ENCODE assay signal across 20 cellular contexts in genomic region chr16:68468849-68469248, GRCh38. TPM values are rescaled to one million over a fixed set of nuclear protein-coding genes. Genes with fewer than 3 reads are reported as not detected.
DNase-seq lines count a peak whose midpoint lies in the region; ATAC-seq, FAIRE-seq and TF ChIP-seq lines count a peak whose summit lies in the region.
"Had no signal": no experiment of that assay in that cellular context is flagged by ENCODE, and none has a peak within 500 bp of the region (broad histone marks: within the 10 kb centered on the region; RNA-seq: fewer than 3 reads in every experiment).

No MANE protein-coding gene starts in this region.

- H4K20me1 ChIP-seq in GM12878 (ENCODE audit: control insufficient read depth, insufficient read depth) = no peaks in the 10 kb centered on the region

- H2AFZ ChIP-seq in GM12878 (ENCODE audit: control insufficient read depth, low read depth, low read length) = peak overlapping the region; percentile 34; the same call in 1 of the 2 replicates

- no peaks in the 10 kb centered on the region for H3K36me3 ChIP-seq in GM12878 (ENCODE audit: control insufficient read depth in 2 of 2, insufficient read depth in 2 of 2, low read length in 1 of 2)
- no peaks in the 10 kb centered on the region for H3K36me3 ChIP-seq in right lobe of liver
- no peaks in the 10 kb centered on the region for H3K36me3 ChIP-seq in heart left ventricle
- H3K36me3 ChIP-seq: prostate gland, vagina had no signal

- in situ Hi-C loops in GM12878 (cut with MboI) = no loop called here

- no peak for DNase-seq in activated CD4-positive, alpha-beta T cell treated with anti-CD3 and anti-CD28 coated beads, Interleukin-2, amount 10 ng/mL, durations not matched to agents 7 days and 5 days
- DNase-seq in activated CD4-positive, alpha-beta T cell treated with anti-CD3 and anti-CD28 coated beads for 48 hours = no peak
- DNase-seq in GM12878 (ENCODE audit: low read depth, low spot score) (no peak), right lobe of liver (no peak), HT-29 (ENCODE audit: low spot score) (no peak), heart left ventricle (no peak)
- DNase-seq: foreskin melanocyte; kidney; mesendoderm; NCI-H2081 treated with DMSO at 0.1 percent for 48 hours; SHP77; stimulated activated CD4-positive, alpha-beta T cell treated with anti-CD3 and anti-CD28 coated beads, Interleukin-4, amount 100 ng/mL, for 24 hours; T-cell had no signal

- peak overlapping the region; percentile 63 for H3K27ac Mint-ChIP-seq in activated CD4-positive, alpha-beta T cell treated with anti-CD3 and anti-CD28 coated beads, Interleukin-2, amount 10 ng/mL, durations not matched to agents 7 days and 5 days
- H3K27ac Mint-ChIP-seq in IgD-negative memory B cell = peak overlapping the region in 2 of 3 donors; percentile 11 to 23
- peak overlapping the region; percentile 11 for H3K27ac Mint-ChIP-seq in stimulated activated memory B cell treated with anti-CD40 and anti-IgM and Interleukin-4, amounts not matched to agents 10 μg/mL and 1 μg/mL and 100 μg/mL, for 72 hours
- H3K27ac Mint-ChIP-seq: activated T-helper 2 cell treated with anti-CD3 and anti-CD28 coated beads, Interferon-gamma antibody, Interleukin-2, Interleukin-4, amounts not matched to agents 10 μg/mL and 5 μg/mL and 100 μg/mL, durations not matched to agents 14 hours and 24 hours and 36 hours; WTC11 had no signal

- no peak for FAIRE-seq in GM12878 (lab: Jason Lieb, UNC)

- H3K4me2 ChIP-seq in GM12878 (ENCODE audit: control insufficient read depth, insufficient read depth) = peak overlapping the region; percentile 31; the same call in 1 of the 2 replicates
- H3K4me2 ChIP-seq: smooth muscle cell had no signal

- TF ChIP-seq RAD21 in GM12878 (IDR thresholded peaks at IDR 0.05; ENCODE audit: insufficient read depth, low read depth, low read length) = no peak

- H3K9ac ChIP-seq in GM12878 (ENCODE audit: control insufficient read depth, insufficient read depth, low read length) = no peak overlapping the region

- peaks cover 13% of the 10 kb centered on the region for H3K27me3 Mint-ChIP-seq in activated CD4-positive, alpha-beta T cell treated with anti-CD3 and anti-CD28 coated beads, Interleukin-2, amount 10 ng/mL, durations not matched to agents 7 days and 5 days
- peaks cover under 1% of the 10 kb centered on the region for H3K27me3 Mint-ChIP-seq in IgD-negative memory B cell
- no peaks in the 10 kb centered on the region for H3K27me3 Mint-ChIP-seq in stimulated activated memory B cell treated with anti-CD40 and anti-IgM and Interleukin-4, amounts not matched to agents 10 μg/mL and 1 μg/mL and 100 μg/mL, for 72 hours

- ATAC-seq in GM12878 = no peak
- ATAC-seq in stimulated activated memory B cell treated with anti-CD40 and anti-IgM and Interleukin-4, amounts not matched to agents 10 μg/mL and 1 μg/mL and 100 μg/mL, for 72 hours = no peak
- no peak for ATAC-seq in right lobe of liver
- ATAC-seq in heart left ventricle = no peak
- ATAC-seq: T-cell, WTC11 had no signal

- H3K4me1 ChIP-seq in GM12878 (ENCODE audit: control insufficient read depth, insufficient read depth, low read length) (peaks cover 51% of the 10 kb centered on the region), right lobe of liver (peaks cover 0 to 46% (median 16%) of the 10 kb centered on the region in 4 donors), heart left ventricle (peaks cover 0 to 58% (median 18%) of the 10 kb centered on the region in 12 donors)
- H3K4me1 ChIP-seq: prostate gland had no signal

- TF ChIP-seq CTCF in GM12878 (IDR thresholded peaks at IDR 0.05 in 2 of 3, conservative IDR thresholded peaks at IDR 0.05 in 1 of 3; ENCODE audit: control insufficient read depth in 2 of 3, extremely low read depth in 1 of 3, insufficient read depth in 1 of 3, low read depth in 3 of 3, low read length in 3 of 3) (no peak), right lobe of liver (IDR thresholded peaks at IDR 0.05) (no peak), heart left ventricle (IDR thresholded peaks at IDR 0.05) (no peak)

- TF ChIP-seq EP300 in GM12878 (IDR thresholded peaks at IDR 0.05; ENCODE audit: borderline replicate concordance in 1 of 2, control insufficient read depth in 1 of 2, low read depth in 2 of 2, low read length in 2 of 2) = no peak

- H3K27ac ChIP-seq in GM12878 (ENCODE audit: control insufficient read depth, insufficient read depth) (peak overlapping the region; percentile 96), right lobe of liver (peak overlapping the region in 1 of 3 donors; percentile 74), heart left ventricle (peak overlapping the region in 4 of 12 donors; percentile 56 to 91 (median 72))
- H3K27ac ChIP-seq: vagina had no signal

- no peaks in the 10 kb centered on the region for H3K79me2 ChIP-seq in GM12878 (ENCODE audit: control insufficient read depth, insufficient read depth, low read length)

- no peak for TF ChIP-seq POLR2A in GM12878 (IDR thresholded peaks at IDR 0.05; ENCODE audit: low read depth, low read length)
- no peak for TF ChIP-seq POLR2A in right lobe of liver (IDR thresholded peaks at IDR 0.05)
- TF ChIP-seq POLR2A in heart left ventricle (IDR thresholded peaks at IDR 0.05) = no peak

- whole genome bisulfite sequencing in GM12878 (ENCODE audit: insufficient coverage, insufficient replicate concordance, low lambda C conversion rate, missing lambda C conversion rate) = 89% methylated on average over 4 of the region's 4 CpGs
- WGBS in right lobe of liver (ENCODE audit: insufficient coverage, low coverage, low lambda C conversion rate, missing lambda C conversion rate) = 68% methylated on average over 4 of the region's 4 CpGs
- 74 to 84% (median 82%) methylated on average over 4 of the region's 4 CpGs for WGBS in heart left ventricle, 4 donors

- H3K4me3 ChIP-seq in GM12878 (no peak overlapping the region), right lobe of liver (no peak overlapping the region), heart left ventricle (no peak overlapping the region)
- H3K4me3 ChIP-seq: prostate gland, smooth muscle cell had no signal

- no peaks in the 10 kb centered on the region for H3K9me3 Mint-ChIP-seq in activated CD4-positive, alpha-beta T cell treated with anti-CD3 and anti-CD28 coated beads, Interleukin-2, amount 10 ng/mL, durations not matched to agents 7 days and 5 days
- H3K9me3 Mint-ChIP-seq in IgD-negative memory B cell = peaks cover 0 to 1% (median 0%) of the 10 kb centered on the region in 3 donors
- H3K9me3 Mint-ChIP-seq in stimulated activated memory B cell treated with anti-CD40 and anti-IgM and Interleukin-4, amounts not matched to agents 10 μg/mL and 1 μg/mL and 100 μg/mL, for 72 hours = no peaks in the 10 kb centered on the region
- H3K9me3 Mint-ChIP-seq: activated T-helper 2 cell treated with anti-CD3 and anti-CD28 coated beads, Interferon-gamma antibody, Interleukin-2, Interleukin-4, amounts not matched to agents 10 μg/mL and 5 μg/mL and 100 μg/mL, durations not matched to agents 14 hours and 24 hours and 36 hours had no signal

- H3K4me1 Mint-ChIP-seq in activated CD4-positive, alpha-beta T cell treated with anti-CD3 and anti-CD28 coated beads, Interleukin-2, amount 10 ng/mL, durations not matched to agents 7 days and 5 days = peaks cover 48% of the 10 kb centered on the region
- H3K4me1 Mint-ChIP-seq in IgD-negative memory B cell = peaks cover 27 to 50% (median 49%) of the 10 kb centered on the region in 3 donors
- peaks cover 68% of the 10 kb centered on the region for H3K4me1 Mint-ChIP-seq in stimulated activated memory B cell treated with anti-CD40 and anti-IgM and Interleukin-4, amounts not matched to agents 10 μg/mL and 1 μg/mL and 100 μg/mL, for 72 hours

- SMC1A ChIA-PET in GM12878 (lab: Charles Lee; ENCODE audit: uncharacterized antibody, unreplicated experiment) = interaction anchor here (0.7 to 2.3 kb wide), 7 partner anchors 16 to 61 kb away, joined by 3 to 9 read pairs (median 4); no protein-coding TSS in a partner anchor

- peaks cover 3% of the 10 kb centered on the region for H3K36me3 Mint-ChIP-seq in activated CD4-positive, alpha-beta T cell treated with anti-CD3 and anti-CD28 coated beads, Interleukin-2, amount 10 ng/mL, durations not matched to agents 7 days and 5 days (ENCODE audit: low read depth)
- peaks cover 2% of the 10 kb centered on the region for H3K36me3 Mint-ChIP-seq in IgD-negative memory B cell
- H3K36me3 Mint-ChIP-seq in stimulated activated memory B cell treated with anti-CD40 and anti-IgM and Interleukin-4, amounts not matched to agents 10 μg/mL and 1 μg/mL and 100 μg/mL, for 72 hours = peaks cover 2% of the 10 kb centered on the region
- H3K36me3 Mint-ChIP-seq: T-cell, WTC11 had no signal

- H3K27me3 ChIP-seq in GM12878 (replicated peaks in 1 of 2; ENCODE audit: control insufficient read depth in 2 of 2, insufficient read depth in 2 of 2, low read length in 1 of 2) (no peaks in the 10 kb centered on the region), right lobe of liver (no peaks in the 10 kb centered on the region), heart left ventricle (no peaks in the 10 kb centered on the region)
- H3K27me3 ChIP-seq: vagina had no signal

- intact Hi-C loops in GM12878 (cut with micrococcal nuclease; ENCODE audit: unreplicated experiment) = no loop called here
- intact Hi-C loops in right lobe of liver (cut with DNase I) = no loop called here
- intact Hi-C loops in heart left ventricle (cut with DNase I) = no loop called here

- POLR2A ChIA-PET in activated CD4-positive, alpha-beta T cell treated with anti-CD3 and anti-CD28 coated beads, Interleukin-2, amount 10 ng/mL, durations not matched to agents 7 days and 5 days (lab: Charles Lee) = no interaction called here
- POLR2A ChIA-PET in GM12878 (lab: Charles Lee) = interaction anchor here (0.6 kb wide), 1 partner anchor 1301 kb away, joined by 3 read pairs; no protein-coding TSS in a partner anchor

- H3K9me3 ChIP-seq in GM12878 (replicated peaks; ENCODE audit: control insufficient read depth, insufficient read depth, low read length) (no peaks in the 10 kb centered on the region), right lobe of liver (no peaks in the 10 kb centered on the region), heart left ventricle (no peaks in the 10 kb centered on the region)
- H3K9me3 ChIP-seq: prostate gland, vagina had no signal

- RAD21 ChIA-PET in GM12878 (lab: Charles Lee; ENCODE audit: unreplicated experiment) = interaction anchor here (1.0 to 2.8 kb wide), 5 partner anchors 14 to 51 kb away, joined by 3 to 20 read pairs (median 3); partner anchors contain the start of gene SMPD3

- H3K4me3 Mint-ChIP-seq in activated CD4-positive, alpha-beta T cell treated with anti-CD3 and anti-CD28 coated beads, Interleukin-2, amount 10 ng/mL, durations not matched to agents 7 days and 5 days = no peak overlapping the region
- H3K4me3 Mint-ChIP-seq in IgD-negative memory B cell = no peak overlapping the region
- H3K4me3 Mint-ChIP-seq in stimulated activated memory B cell treated with anti-CD40 and anti-IgM and Interleukin-4, amounts not matched to agents 10 μg/mL and 1 μg/mL and 100 μg/mL, for 72 hours = no peak overlapping the region
- H3K4me3 Mint-ChIP-seq: WTC11 had no signal

- CTCF ChIA-PET in activated CD4-positive, alpha-beta T cell treated with anti-CD3 and anti-CD28 coated beads, Interleukin-2, amount 10 ng/mL, durations not matched to agents 7 days and 5 days (lab: Charles Lee) = interaction anchor here (1.4 to 4.9 kb wide), 3 partner anchors 12 to 72 kb away, joined by 4 to 21 read pairs (median 5); no protein-coding TSS in a partner anchor
- CTCF ChIA-PET in GM12878 (lab: Yijun Ruan, JAX) = interaction anchor here (1.1 to 3.8 kb wide), 8 partner anchors 18 to 205 kb away, joined by 3 to 26 read pairs (median 4); no protein-coding TSS in a partner anchor

- BruUV-seq in GM12878 (replicated peaks; lab: Mats Ljungman, UMichigan) = no TSS peak

RNA-seq across cellular contexts. Expression of gene SMPD3, which starts 20.5 kb away (rescaled TPM):
- total RNA-seq in activated CD4-positive, alpha-beta T cell treated with anti-CD3 and anti-CD28 coated beads, Interleukin-2, amount 10 ng/mL, durations not matched to agents 7 days and 5 days = 1 to 10 TPM; 4.1 to 4.6 TPM
- 9.7 TPM for polyA plus RNA-seq in IgD-negative memory B cell
- 0.59 and 1.4 TPM in 2 replicates for total RNA-seq in GM12878 (2013; cell fraction: nucleolus; rRNA removed)
- total RNA-seq in GM12878 (2014; rRNA removed) = 0.49 and 2.0 TPM in 2 replicates
- 0.76 and 0.83 TPM in 2 replicates for total RNA-seq in GM12878 (2014; rRNA removed; fragmentation: Illumina TruSeq; extraction: Trizol)
- total RNA-seq in GM12878 (2021) = 1.5 and 1.8 TPM in 2 replicates
- 0.50 TPM for polyA plus RNA-seq in GM12878 (2011; ENCODE audit: low read depth)
- 0.04 TPM in 1 of 2 replicates, not detected in the other for polyA plus RNA-seq in GM12878 (2011; rRNA removed)
- polyA plus RNA-seq in GM12878 (2011; cell fraction: cytosol; rRNA removed) = 0.07 and 0.24 TPM in 2 replicates
- 0.28 and 1.0 TPM in 2 replicates for polyA plus RNA-seq in GM12878 (2011; cell fraction: nucleus; rRNA removed)
- 0.48 and 0.60 TPM in 2 replicates for polyA plus RNA-seq in GM12878 (2012)
- 0.05 and 0.90 TPM in 2 replicates for polyA plus RNA-seq in GM12878 (2014; fragmentation: Illumina TruSeq; extraction: Trizol)
- under 1 TPM; 0.06 to 0.22 TPM for polyA plus RNA-seq in GM12878 (2014; fragmentation: Nextera tagmentation; extraction: Ambion mirVana)
- 0.99 and 1.5 TPM in 2 replicates for polyA plus RNA-seq in GM12878 (2014; rRNA removed)
- polyA plus RNA-seq in GM12878 (2016; fragmentation: Nextera tagmentation; extraction: Ambion mirVana) = 1 to 10 TPM; 1.6 to 1.7 TPM
- polyA minus RNA-seq in GM12878 (2011; rRNA and poly(A)+ RNA removed) = not detected in 2 replicates
- polyA minus RNA-seq in GM12878 (2011; cell fraction: cytosol; rRNA and poly(A)+ RNA removed) = 0.73 TPM in 1 of 2 replicates, not detected in the other
- not detected in 2 replicates for polyA minus RNA-seq in GM12878 (2011; cell fraction: nucleus; rRNA and poly(A)+ RNA removed)
- 10 to 100 TPM in 2 of 6 experiments, 1 to 10 TPM in 2, under 1 TPM in 2; 0.18 to 27.2 (median 5.0) TPM for total RNA-seq in right lobe of liver
- 45.7 and 50.7 TPM in 2 replicates for total RNA-seq in HT-29 (2014; rRNA removed; shearing (Covaris generic))
- 10 to 100 TPM in 1 of 9 donors, 1 to 10 TPM in 2, under 1 TPM in 3, not detected in 3; 0.10 to 14.4 (median 1.5) TPM for total RNA-seq in heart left ventricle
- polyA plus RNA-seq in heart left ventricle = under 1 TPM; 0.07 to 0.15 TPM

Comparison
In these comparisons a context has a peak if more than half of its experiments do, and no peak if none do; other contexts are left out.
1. H3K27ac Mint-ChIP-seq: peak in every context shown above with its lines; median percentile 63 in activated CD4-positive, alpha-beta T cell treated with anti-CD3 and anti-CD28 coated beads, Interleukin-2, amount 10 ng/mL, durations not matched to agents 7 days and 5 days; 17 in IgD-negative memory B cell; 11 in stimulated activated memory B cell treated with anti-CD40 and anti-IgM and Interleukin-4, amounts not matched to agents 10 μg/mL and 1 μg/mL and 100 μg/mL, for 72 hours.